In genomic region chr13:22061371-22061805, GRCh38 we compare ENCODE assay signal across 9 cellular contexts.
DNase-seq lines count a peak whose midpoint lies in the region; ATAC-seq and TF ChIP-seq lines count a peak whose summit lies in the region.
"Had no signal": no experiment of that assay in that cellular context is flagged by ENCODE, and none has a peak within 500 bp of the region (broad histone marks: within the 10 kb centered on the region; RNA-seq: fewer than 3 reads in every experiment).

No MANE protein-coding gene starts in this region.

- CTCF ChIA-PET in RWPE1 (lab: Yijun Ruan, JAX), result no interaction called here

- peak; percentile 54 for DNase-seq in activated gamma-delta T cell treated with Interleukin-2 at 50 U/mL for 16 hours
- DNase-seq in activated gamma-delta T cell (lab: John Stamatoyannopoulos, UW), result no peak
- DNase-seq in activated T-helper 1 cell treated with Interleukin-2 at 50 U/mL for 16 hours (ENCODE audit: low read depth), result peak; percentile 38
- peak; percentile 34 to 43 (median 36) for DNase-seq in stimulated activated CD4-positive, alpha-beta T cell treated with anti-CD3 and anti-CD28 coated beads, Interleukin-12 subunit alpha, Interleukin-12 subunit beta, amount 100 ng/mL, for 48 hours (ENCODE audit: low read depth in 2 of 3, low spot score in 1 of 3)
- DNase-seq in RWPE1 (ENCODE audit: low spot score), result no peak
- DNase-seq in NCI-H1694 (lab: John Stamatoyannopoulos, UW), result no peak
- no peak for DNase-seq in omental fat pad (ENCODE audit: low spot score)

- ATAC-seq in HG03460 (IDR thresholded peaks at IDR 0.05; ENCODE audit: unreplicated experiment) (peak; percentile 48), omental fat pad (ENCODE audit: low FRiP score) (no peak)

- no peak overlapping the region for H3K27ac ChIP-seq in RWPE1
- H3K27ac ChIP-seq: SJSA1 had no signal

- TF ChIP-seq CTCF in RWPE1 (conservative IDR thresholded peaks at IDR 0.05; ENCODE audit: low read depth) (no peak), omental fat pad (IDR thresholded peaks at IDR 0.05) (no peak)

- POLR2A ChIA-PET in RWPE1 (lab: Yijun Ruan, JAX; ENCODE audit: low non-redundant PET), result no interaction called here

Comparison
In these comparisons a context has a peak if more than half of its experiments do, and no peak if none do; other contexts are left out.
1. DNase-seq: peak in activated gamma-delta T cell treated with Interleukin-2 at 50 U/mL for 16 hours (single experiment), activated T-helper 1 cell treated with Interleukin-2 at 50 U/mL for 16 hours (single experiment) and stimulated activated CD4-positive, alpha-beta T cell treated with anti-CD3 and anti-CD28 coated beads, Interleukin-12 subunit alpha, Interleukin-12 subunit beta, amount 100 ng/mL, for 48 hours (3 of 3); none in activated gamma-delta T cell (single experiment), RWPE1 (single experiment), NCI-H1694 (single experiment) and omental fat pad (single experiment).